Comparison of ENCODE assay signal across 27 cellular contexts in the genomic region with DNA sequence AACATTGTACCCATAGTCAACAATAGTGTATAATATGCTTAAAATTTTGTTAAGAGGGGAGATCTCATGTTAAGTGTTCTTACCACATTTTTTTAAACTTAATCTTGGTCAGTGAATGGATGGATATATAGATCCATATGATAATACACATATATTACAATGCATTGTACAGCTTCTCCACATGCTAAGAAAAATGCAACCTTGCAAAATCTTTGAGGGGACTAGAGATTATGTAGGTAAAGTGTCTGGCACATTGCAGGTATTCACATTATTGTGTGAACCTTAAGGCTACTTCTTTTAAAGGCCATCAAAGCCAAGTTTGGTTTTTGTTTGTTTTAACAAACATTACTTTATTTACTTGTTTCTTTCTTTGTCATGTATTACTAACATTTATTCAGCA. TPM values are rescaled to one million over a fixed set of nuclear protein-coding genes. Genes with fewer than 3 reads are reported as not detected.
"Had no signal": no experiment of that assay in that cellular context is flagged by ENCODE, and none has a peak within 500 bp of the region (broad histone marks: within the 10 kb centered on the region; RNA-seq: fewer than 3 reads in every experiment).

No MANE protein-coding gene starts in this region.

- H3K4me3 Mint-ChIP-seq: dendritic cell treated with granulocyte-macrophage colony-stimulating factor and Interleukin-4, amounts not matched to agents 40 ng/mL and 50 ng/mL, for 4 days; mesothelial cell of epicardium; naive B cell had no signal

- H3K9me3 Mint-ChIP-seq: dendritic cell treated with granulocyte-macrophage colony-stimulating factor and Interleukin-4, amounts not matched to agents 40 ng/mL and 50 ng/mL, for 4 days; mesothelial cell of epicardium had no signal

- H3K4me1 ChIP-seq: colonic mucosa, esophagus muscularis mucosa, foreskin keratinocyte, gastroesophageal sphincter, heart right ventricle, left lung, lower lobe of right lung had no signal

- H3K36me3 ChIP-seq: colonic mucosa, esophagus muscularis mucosa, gastroesophageal sphincter, heart right ventricle, left lung, lower lobe of right lung had no signal

- ATAC-seq: foreskin keratinocyte, gastroesophageal sphincter, heart right ventricle, left cardiac atrium, left lung, left ventricle myocardium superior, lower lobe of right lung, mucosa of descending colon had no signal

- H3K36me3 Mint-ChIP-seq: mesothelial cell of epicardium, naive B cell had no signal

- FAIRE-seq: endothelial cell of umbilical vein, frontal cortex, islet of Langerhans, keratinocyte had no signal

- H3K4me1 Mint-ChIP-seq: naive B cell had no signal

- H3K9me3 ChIP-seq: colonic mucosa, esophagus muscularis mucosa, gastroesophageal sphincter, heart right ventricle, left lung, lower lobe of right lung, mucosa of descending colon had no signal

- DNase-seq: colonic mucosa; cortex of kidney; effector CD8-positive, alpha-beta T cell; foreskin keratinocyte; glutamatergic neuron; head of caudate nucleus; heart right ventricle; hippocampal formation; left cardiac atrium; left lung; left ventricle myocardium superior; lower lobe of right lung; mesenchymal stem cell; mucosa of descending colon; naive B cell had no signal

- H3K27ac ChIP-seq: colonic mucosa, esophagus muscularis mucosa, foreskin keratinocyte, gastroesophageal sphincter, heart right ventricle, left lung, lower lobe of right lung had no signal

- H3K27me3 ChIP-seq: colonic mucosa, esophagus muscularis mucosa, foreskin keratinocyte, gastroesophageal sphincter had no signal

- H3K27ac Mint-ChIP-seq: dendritic cell treated with granulocyte-macrophage colony-stimulating factor and Interleukin-4, amounts not matched to agents 40 ng/mL and 50 ng/mL, for 4 days; naive B cell had no signal

- H3K4me3 ChIP-seq: colonic mucosa, esophagus muscularis mucosa, gastroesophageal sphincter, heart right ventricle, left lung, lower lobe of right lung, mucosa of descending colon had no signal

RNA-seq across cellular contexts. Expression of a gene that starts 10.4 kb away (rescaled TPM):
- total RNA-seq: dermis microvascular lymphatic vessel endothelial cell, endothelial cell of umbilical vein, fibroblast of villous mesenchyme, lung microvascular endothelial cell, myocyte had no signal
- polyA plus RNA-seq: endothelial cell of umbilical vein had no signal
